20 cellular contexts compared by ENCODE assay signal in genomic region chr6:119426619-119427018, GRCh38.
DNase-seq lines count a peak whose midpoint lies in the region; ATAC-seq, FAIRE-seq and TF ChIP-seq lines count a peak whose summit lies in the region.
"Had no signal": no experiment of that assay in that cellular context is flagged by ENCODE, and none has a peak within 500 bp of the region (broad histone marks: within the 10 kb centered on the region; RNA-seq: fewer than 3 reads in every experiment).

No MANE protein-coding gene starts in this region.

- TF ChIP-seq RAD21 in HepG2 (CRISPR knock-in tag; IDR thresholded peaks at IDR 0.05), result no peak

- no peaks in the 10 kb centered on the region for H3K4me1 ChIP-seq in HepG2 (ENCODE audit: insufficient read depth, low read length)
- no peaks in the 10 kb centered on the region for H3K4me1 ChIP-seq in right lobe of liver
- no peaks in the 10 kb centered on the region for H3K4me1 ChIP-seq in RWPE2 (ENCODE audit: insufficient read depth, poor library complexity, severe bottlenecking)

- H3K9me3 ChIP-seq in HepG2 (ENCODE audit: low read length) (no peaks in the 10 kb centered on the region), right lobe of liver (no peaks in the 10 kb centered on the region), RWPE2 (ENCODE audit: severe bottlenecking) (no peaks in the 10 kb centered on the region)
- H3K9me3 ChIP-seq: ovary had no signal

- CTCF ChIA-PET in HepG2 (lab: Yijun Ruan, JAX; ENCODE audit: low intra/inter-chr PET ratio, low total read pairs), result no interaction called here

- BruUV-seq in HepG2 (replicated peaks; lab: Mats Ljungman, UMichigan), result no TSS peak

- no peak for TF ChIP-seq EP300 in HepG2 (IDR thresholded peaks at IDR 0.05; ENCODE audit: low read depth in 2 of 2, low read length in 2 of 2)
- TF ChIP-seq EP300 in HepG2 (CRISPR knock-in tag; IDR thresholded peaks at IDR 0.05; ENCODE audit: borderline replicate concordance), result no peak

- no peak overlapping the region for H3K9ac ChIP-seq in HepG2 (ENCODE audit: insufficient read depth, low read depth, low read length)

- ATAC-seq in HepG2 (peak; percentile 31; the same call in 1 of the 3 replicates), right lobe of liver (no peak), RWPE2 (ENCODE audit: low read depth) (peak; percentile 21; the same call in 1 of the 3 replicates), HG03039 (IDR thresholded peaks at IDR 0.05; ENCODE audit: unreplicated experiment) (no peak), HG02840 (IDR thresholded peaks at IDR 0.05; ENCODE audit: low FRiP score, unreplicated experiment) (no peak)
- no peak for ATAC-seq in stimulated activated naive CD8-positive, alpha-beta T cell treated with anti-CD3 and anti-CD28 coated beads, Interleukin-15, Interleukin-2, amounts not matched to agents 100 U/mL and 50 U/mL, for 24 hours
- ATAC-seq: activated naive CD4-positive, alpha-beta T cell treated with anti-CD3 and anti-CD28 coated beads, Interleukin-2, amount 50 U/mL, for 72 hours; naive thymus-derived CD8-positive, alpha-beta T cell had no signal

- no peak overlapping the region for H2AFZ ChIP-seq in HepG2 (ENCODE audit: low read length)

- TF ChIP-seq CTCF in HepG2 (CRISPR knock-in tag; IDR thresholded peaks at IDR 0.05) (no peak), right lobe of liver (IDR thresholded peaks at IDR 0.05) (no peak), RWPE2 (IDR thresholded peaks at IDR 0.05; ENCODE audit: poor library complexity, severe bottlenecking) (no peak), fibroblast of villous mesenchyme (IDR thresholded peaks at IDR 0.05; ENCODE audit: insufficient read depth, low read depth, low read length) (no peak)

- no peak for FAIRE-seq in HepG2 (lab: Jason Lieb, UNC)
- FAIRE-seq: endometrium, HTR-8/SVneo had no signal

- TF ChIP-seq POLR2A in HepG2 (IDR thresholded peaks at IDR 0.05; ENCODE audit: insufficient read depth in 1 of 2, low read depth in 2 of 2, low read length in 2 of 2), result no peak
- no peak for TF ChIP-seq POLR2A in right lobe of liver (IDR thresholded peaks at IDR 0.05)

- intact Hi-C loops in HepG2 (cut with micrococcal nuclease; ENCODE audit: unreplicated experiment), result no loop called here
- intact Hi-C loops in right lobe of liver (cut with DNase I), result no loop called here

- POLR2A ChIA-PET in HepG2 (lab: Yijun Ruan, JAX), result no interaction called here

- H3K4me3 ChIP-seq in HepG2 (replicated peaks in 1 of 3; ENCODE audit: insufficient read depth in 1 of 3, low read depth in 2 of 3, low read length in 3 of 3) (no peak overlapping the region), right lobe of liver (no peak overlapping the region), RWPE2 (ENCODE audit: severe bottlenecking) (no peak overlapping the region), fibroblast of villous mesenchyme (ENCODE audit: low read depth, low read length) (no peak overlapping the region)
- H3K4me3 ChIP-seq: coronary artery, ovary had no signal

- no peaks in the 10 kb centered on the region for H3K36me3 ChIP-seq in HepG2 (replicated peaks in 1 of 2; ENCODE audit: control insufficient read depth in 1 of 2, insufficient read depth in 2 of 2, low read length in 2 of 2)
- no peaks in the 10 kb centered on the region for H3K36me3 ChIP-seq in right lobe of liver
- no peaks in the 10 kb centered on the region for H3K36me3 ChIP-seq in RWPE2 (ENCODE audit: low read depth)
- H3K36me3 ChIP-seq: ovary had no signal

- DNase-seq in HepG2 (ENCODE audit: low spot score) (no peak), right lobe of liver (no peak), RWPE2 (ENCODE audit: low spot score) (no peak), fibroblast of villous mesenchyme (ENCODE audit: low read depth) (peak; percentile 26), NCI-H1092 (lab: John Stamatoyannopoulos, UW) (no peak)
- no peak for DNase-seq in stimulated activated naive CD8-positive, alpha-beta T cell treated with anti-CD3 and anti-CD28 coated beads, Interleukin-15, Interleukin-2, amounts not matched to agents 100 U/mL and 50 U/mL, for 24 hours
- DNase-seq: DMS79; foreskin melanocyte; kidney; naive thymus-derived CD8-positive, alpha-beta T cell; NCI-H146; NCI-H2227 treated with DMSO at 0.1 percent for 48 hours; ovary; SW 1271 had no signal

- WGBS in HepG2 (ENCODE audit: low lambda C conversion rate), result 18% methylated on average over 3 of the region's 3 CpGs
- 84% methylated on average over 3 of the region's 3 CpGs for WGBS in right lobe of liver (ENCODE audit: insufficient coverage, low coverage, low lambda C conversion rate, missing lambda C conversion rate)

- no peak overlapping the region for H3K4me2 ChIP-seq in HepG2 (ENCODE audit: low read depth, low read length)

- in situ Hi-C loops in HepG2 (cut with HindIII; ENCODE audit: extremely low pct_ligation_motif_present, low pct_unique_long_range_greater_than_20kb), result no loop called here

- no peaks in the 10 kb centered on the region for H3K79me2 ChIP-seq in HepG2 (ENCODE audit: insufficient read depth, low read length)

- no peaks in the 10 kb centered on the region for H4K20me1 ChIP-seq in HepG2 (ENCODE audit: insufficient read depth, low read length)

- H3K27ac ChIP-seq in HepG2 (ENCODE audit: extremely low read length, insufficient read depth, low read length), result no peak overlapping the region
- H3K27ac ChIP-seq in right lobe of liver, result no peak overlapping the region
- no peak overlapping the region for H3K27ac ChIP-seq in RWPE2 (ENCODE audit: poor library complexity, severe bottlenecking)
- H3K27ac ChIP-seq: coronary artery, ovary had no signal

- H3K27me3 ChIP-seq in HepG2 (ENCODE audit: control insufficient read depth in 1 of 2, insufficient read depth in 2 of 2, low read length in 2 of 2) (no peaks in the 10 kb centered on the region), right lobe of liver (no peaks in the 10 kb centered on the region), RWPE2 (ENCODE audit: insufficient read depth, poor library complexity, severe bottlenecking) (no peaks in the 10 kb centered on the region)
- H3K27me3 ChIP-seq: ovary had no signal

TF ChIP-seq in HepG2, 621 proteins besides CTCF, POLR2A, EP300 and RAD21:
- no peak for TF ChIP-seq SNAI1 (CRISPR knock-in tag; IDR thresholded peaks at IDR 0.05; ENCODE audit: borderline replicate concordance)
- no peak for TF ChIP-seq SRSF9 (IDR thresholded peaks at IDR 0.05; ENCODE audit: borderline replicate concordance, insufficient read depth, low read depth, low read length, poor library complexity, severe bottlenecking)
- TF ChIP-seq ZNF33A (CRISPR knock-in tag; IDR thresholded peaks at IDR 0.05; ENCODE audit: borderline replicate concordance), result no peak
- TF ChIP-seq TGIF2 (CRISPR knock-in tag; IDR thresholded peaks at IDR 0.05), result no peak
- TF ChIP-seq ARID4A (CRISPR knock-in tag; IDR thresholded peaks at IDR 0.05; ENCODE audit: borderline replicate concordance), result no peak
- TF ChIP-seq FOSL1 (CRISPR knock-in tag; IDR thresholded peaks at IDR 0.05; ENCODE audit: borderline replicate concordance), result no peak
- no peak for TF ChIP-seq ZNF704 (CRISPR knock-in tag; IDR thresholded peaks at IDR 0.05; ENCODE audit: borderline replicate concordance)
- no peak for TF ChIP-seq RARG (CRISPR knock-in tag; IDR thresholded peaks at IDR 0.05; ENCODE audit: low read depth)
TF ChIP-seq in HepG2: peak in this region for 0.

Comparison
In these comparisons a context has a peak if more than half of its experiments do, and no peak if none do; other contexts are left out.
1. ATAC-seq: peak in HepG2 (single experiment) and RWPE2 (single experiment); none in right lobe of liver (0 of 4), stimulated activated naive CD8-positive, alpha-beta T cell treated with anti-CD3 and anti-CD28 coated beads, Interleukin-15, Interleukin-2, amounts not matched to agents 100 U/mL and 50 U/mL, for 24 hours (single experiment), HG03039 (single experiment) and HG02840 (single experiment).